8 cellular contexts compared by ENCODE assay signal in the genomic region with DNA sequence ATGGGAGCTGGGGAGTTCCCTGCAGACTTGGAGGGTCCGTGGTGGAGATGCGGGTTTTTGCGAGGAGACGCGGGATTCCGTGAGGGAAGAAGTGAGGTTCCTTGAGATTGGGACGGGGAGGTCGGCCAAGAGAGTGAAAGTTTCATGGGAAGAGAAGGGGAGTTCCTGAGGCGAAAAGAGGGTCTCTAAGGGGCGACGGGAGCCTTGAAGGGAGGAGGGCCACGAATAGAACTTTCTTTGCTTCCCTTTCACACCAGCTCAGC. TPM values are rescaled to one million over a fixed set of nuclear protein-coding genes. Genes with fewer than 3 reads are reported as not detected.
DNase-seq lines count a peak whose midpoint lies in the region; ATAC-seq and TF ChIP-seq lines count a peak whose summit lies in the region.

No MANE protein-coding gene starts in this region.

- H3K36me3 ChIP-seq in BLaER1 = no peaks in the 10 kb centered on the region
- no peaks in the 10 kb centered on the region for H3K36me3 ChIP-seq in MG63

- H3K27me3 ChIP-seq in BLaER1 (no peaks in the 10 kb centered on the region), MG63 (peaks cover 6% of the 10 kb centered on the region; the same call in 1 of the 2 replicates), dorsolateral prefrontal cortex (no peaks in the 10 kb centered on the region)

- H3K9me3 ChIP-seq in BLaER1 = no peaks in the 10 kb centered on the region
- H3K9me3 ChIP-seq in MG63 = no peaks in the 10 kb centered on the region

- H3K4me3 ChIP-seq in BLaER1 = peak overlapping the region; percentile 84
- peak overlapping the region; percentile 70 for H3K4me3 ChIP-seq in MG63
- peak overlapping the region; percentile 58 to 95 (median 87) for H3K4me3 ChIP-seq in dorsolateral prefrontal cortex

- H3K36me3 Mint-ChIP-seq in natural killer cell treated with Interleukin-12 subunit alpha and Interleukin-12 subunit beta and Interleukin-15 and Interleukin-18, amount 100 ng/mL, for 72 hours = no peaks in the 10 kb centered on the region

- peak overlapping the region; percentile 97 for H3K4me2 ChIP-seq in BLaER1

- ATAC-seq in natural killer cell treated with Interleukin-12 subunit alpha and Interleukin-12 subunit beta and Interleukin-15 and Interleukin-18, amount 100 ng/mL, for 72 hours = no peak
- ATAC-seq in GM18498 (IDR thresholded peaks at IDR 0.05; ENCODE audit: unreplicated experiment) (no peak), GM21786 (IDR thresholded peaks at IDR 0.05; ENCODE audit: unreplicated experiment) (no peak)

- peaks cover 10 to 15% of the 10 kb centered on the region in 2 donors for H3K27me3 Mint-ChIP-seq in natural killer cell treated with Interleukin-12 subunit alpha and Interleukin-12 subunit beta and Interleukin-15 and Interleukin-18, amount 100 ng/mL, for 72 hours

- no peak for TF ChIP-seq CTCF in dorsolateral prefrontal cortex (IDR thresholded peaks at IDR 0.05 in 54 of 56, conservative IDR thresholded peaks at IDR 0.05 in 2 of 56; ENCODE audit: low read depth in 1 of 56, partially characterized antibody in 56 of 56)

- intact Hi-C loops in dorsolateral prefrontal cortex (cut with DNase I) = loop anchor here in 1 of 2 donors (10.0 kb wide), 1 partner anchor 268 kb away; the partner anchor contains the start of gene EDEM2

- peaks cover 26% of the 10 kb centered on the region for H3K4me1 ChIP-seq in BLaER1

- DNase-seq in MG63 (peak; percentile 8), dorsolateral prefrontal cortex (no peak), iPS-NIHi11 (ENCODE audit: low spot score) (no peak), RKO (ENCODE audit: low spot score) (no peak)
- no peak for DNase-seq in natural killer cell treated with Interleukin-12 subunit alpha and Interleukin-12 subunit beta and Interleukin-15 and Interleukin-18, amount 100 ng/mL, for 72 hours (ENCODE audit: low spot score)

- H3K4me3 Mint-ChIP-seq in natural killer cell treated with Interleukin-12 subunit alpha and Interleukin-12 subunit beta and Interleukin-15 and Interleukin-18, amount 100 ng/mL, for 72 hours = peak overlapping the region; percentile 71

- peak overlapping the region; percentile 77 for H3K27ac ChIP-seq in BLaER1
- peak overlapping the region in 58 of 59 donors; percentile 6 to 95 (median 86) for H3K27ac ChIP-seq in dorsolateral prefrontal cortex

- no peaks in the 10 kb centered on the region for H4K20me1 ChIP-seq in BLaER1

- H3K27ac Mint-ChIP-seq in natural killer cell treated with Interleukin-12 subunit alpha and Interleukin-12 subunit beta and Interleukin-15 and Interleukin-18, amount 100 ng/mL, for 72 hours = peak overlapping the region in 1 of 2 donors; percentile 39

- H3K4me1 Mint-ChIP-seq in natural killer cell treated with Interleukin-12 subunit alpha and Interleukin-12 subunit beta and Interleukin-15 and Interleukin-18, amount 100 ng/mL, for 72 hours (ENCODE audit: low read depth in 2 of 2) = peaks cover 42 to 46% of the 10 kb centered on the region in 2 donors

- H3K9me3 Mint-ChIP-seq in natural killer cell treated with Interleukin-12 subunit alpha and Interleukin-12 subunit beta and Interleukin-15 and Interleukin-18, amount 100 ng/mL, for 72 hours = no peaks in the 10 kb centered on the region

- peak overlapping the region; percentile 84 for H3K9ac ChIP-seq in BLaER1

RNA-seq across cellular contexts. Expression of gene ACSS2, which starts 0.5 kb away (rescaled TPM):
- 24.8 and 31.8 TPM in 2 replicates for total RNA-seq in MG63 (2014; rRNA removed; shearing (Covaris generic); ENCODE audit: low replicate concordance)
- total RNA-seq in dorsolateral prefrontal cortex = 100 to 1,000 TPM in 2 of 120 experiments, 10 to 100 TPM in 118; 35.5 to 131 (median 55.8) TPM
- total RNA-seq in natural killer cell treated with Interleukin-12 subunit alpha and Interleukin-12 subunit beta and Interleukin-15 and Interleukin-18, amount 100 ng/mL, for 72 hours = 10 to 100 TPM in 1 of 2 donors, 1 to 10 TPM in 1; 2.4 to 13.4 TPM

RNA-seq across cellular contexts. Expression of gene GGT7, which starts 4.3 kb away (rescaled TPM):
- 0.12 and 3.4 TPM in 2 replicates for total RNA-seq in MG63 (2014; rRNA removed; shearing (Covaris generic); ENCODE audit: low replicate concordance)
- 10 to 100 TPM; 53.0 to 99.7 (median 77.2) TPM for total RNA-seq in dorsolateral prefrontal cortex
- 1 to 10 TPM; 4.0 to 7.3 TPM for total RNA-seq in natural killer cell treated with Interleukin-12 subunit alpha and Interleukin-12 subunit beta and Interleukin-15 and Interleukin-18, amount 100 ng/mL, for 72 hours

RNA-seq across cellular contexts. Expression of gene NCOA6, which starts 51.5 kb away (rescaled TPM):
- 2.1 and 2.4 TPM in 2 replicates for total RNA-seq in MG63 (2014; rRNA removed; shearing (Covaris generic); ENCODE audit: low replicate concordance)
- 10 to 100 TPM; 29.3 to 53.5 (median 39.1) TPM for total RNA-seq in dorsolateral prefrontal cortex
- total RNA-seq in natural killer cell treated with Interleukin-12 subunit alpha and Interleukin-12 subunit beta and Interleukin-15 and Interleukin-18, amount 100 ng/mL, for 72 hours = 10 to 100 TPM; 24.7 to 30.7 TPM

Comparison
In these comparisons a context has a peak if more than half of its experiments do, and no peak if none do; other contexts are left out.
1. RNA of gene GGT7, which starts 4.3 kb away (total RNA-seq): 53.0 to 99.7 TPM in dorsolateral prefrontal cortex; 4.0 to 7.3 TPM in natural killer cell treated with Interleukin-12 subunit alpha and Interleukin-12 subunit beta and Interleukin-15 and Interleukin-18, amount 100 ng/mL, for 72 hours and 0.12 to 3.4 TPM in MG63; every median in the first group is over 4 times any median in the second.
2. Peak in every context shown above with its lines, with median percentiles within 50 percentile points of each other: H3K4me3 ChIP-seq.